In genomic region chr19:34589730-34590129, GRCh38 we compare ENCODE assay signal across 21 cellular contexts.
A peak's percentile ranks its signal among the peaks of the same experiment; 100 is the strongest.
DNase-seq lines count a peak whose midpoint lies in the region; ATAC-seq, FAIRE-seq and TF ChIP-seq lines count a peak whose summit lies in the region.
"Had no signal": no experiment of that assay in that cellular context is flagged by ENCODE, and none has a peak within 500 bp of the region (broad histone marks: within the 10 kb centered on the region; RNA-seq: fewer than 3 reads in every experiment).

No MANE protein-coding gene starts in this region.

- TF ChIP-seq CTCF in A549 (IDR thresholded peaks at IDR 0.05): no peak
- TF ChIP-seq CTCF in LNCaP clone FGC (IDR thresholded peaks at IDR 0.05; ENCODE audit: control insufficient read depth, extremely low read depth, insufficient read depth): no peak
- TF ChIP-seq CTCF in bronchial epithelial cell (IDR thresholded peaks at IDR 0.05; ENCODE audit: insufficient read depth, low read length, severe bottlenecking): no peak
- TF ChIP-seq CTCF in uterus (IDR thresholded peaks at IDR 0.05): no peak

- TF ChIP-seq RAD21 in A549 (conservative IDR thresholded peaks at IDR 0.05 in 1 of 2, IDR thresholded peaks at IDR 0.05 in 1 of 2): no peak

- TF ChIP-seq EP300 in A549 (IDR thresholded peaks at IDR 0.05): no peak

- no peak overlapping the region for H3K4me2 ChIP-seq in A549
- H3K4me2 ChIP-seq: PC-9 had no signal

- no peak for DNase-seq in A549 (ENCODE audit: low read depth in 1 of 2, low spot score in 1 of 2)
- DNase-seq in LNCaP clone FGC (ENCODE audit: low read depth): peak; percentile 63
- DNase-seq in NCI-H69 (lab: John Stamatoyannopoulos, UW): peak; percentile 5
- no peak for DNase-seq in bronchial epithelial cell (ENCODE audit: low read depth)
- no peak for DNase-seq in Right ventricle myocardium superior
- DNase-seq in uterus: no peak
- no peak for DNase-seq in KBM-7
- DNase-seq: 8988T, DND-41, GOT3, Kasumi-1, MG63, NCI-H1436, NCI-H187 treated with DMSO at 0.1 percent for 48 hours, NCI-H524 treated with DMSO at 0.1 percent for 48 hours, PC-9, RPMI8226 had no signal

- WGBS in A549 (ENCODE audit: missing lambda C conversion rate): 2% methylated on average over 2 of the region's 2 CpGs

- H3K9me3 ChIP-seq in A549 (peaks cover 42% of the 10 kb centered on the region), uterus (peaks cover 0 to 4% of the 10 kb centered on the region in 2 donors)
- H3K9me3 ChIP-seq: MG63 had no signal

- in situ Hi-C loops in KBM-7 (cut with MboI; ENCODE audit: low pct_unique_long_range_greater_than_20kb, low sequenced_read_pairs): no loop called here

- no peaks in the 10 kb centered on the region for H3K27me3 ChIP-seq in bronchial epithelial cell (ENCODE audit: control insufficient read depth, insufficient read depth, low read length)
- no peaks in the 10 kb centered on the region for H3K27me3 ChIP-seq in uterus
- H3K27me3 ChIP-seq: MG63 had no signal

- H3K27ac ChIP-seq in A549: no peak overlapping the region
- H3K27ac ChIP-seq in uterus: no peak overlapping the region
- H3K27ac ChIP-seq: PC-9 had no signal

- TF ChIP-seq POLR2A in A549 (IDR thresholded peaks at IDR 0.05; ENCODE audit: low read length): no peak
- TF ChIP-seq POLR2A in uterus (IDR thresholded peaks at IDR 0.05): no peak

- FAIRE-seq in A549 (lab: Jason Lieb, UNC): peak; percentile 76
- FAIRE-seq in bronchial epithelial cell (lab: Jason Lieb, UNC): peak; percentile 64
- FAIRE-seq: GM12878 had no signal

- POLR2A ChIA-PET in A549 (lab: Yijun Ruan, JAX): no interaction called here

- H3K4me3 ChIP-seq in A549 (no peak overlapping the region), LNCaP clone FGC (ENCODE audit: low read depth, low read length) (no peak overlapping the region), bronchial epithelial cell (ENCODE audit: low read depth, low read length) (no peak overlapping the region), uterus (no peak overlapping the region)
- H3K4me3 ChIP-seq: GM12878, MG63, PC-9 had no signal

- CTCF ChIA-PET in A549 (lab: Yijun Ruan, JAX): interaction anchor here (0.5 to 1.3 kb wide), 2 partner anchors 105 to 558 kb away, joined by 3 read pairs; no protein-coding TSS in a partner anchor

- ATAC-seq in A549: no peak
- no peak for ATAC-seq in Right ventricle myocardium superior (ENCODE audit: poor library complexity)
- no peak for ATAC-seq in GM18517 (IDR thresholded peaks at IDR 0.05; ENCODE audit: unreplicated experiment)
- ATAC-seq: GM12878, HCT116, SK-N-SH treated with all-trans-retinoic acid at 6 μM for 48 hours had no signal

- H3K36me3 ChIP-seq in bronchial epithelial cell (ENCODE audit: control insufficient read depth, insufficient read depth, low read length) (no peaks in the 10 kb centered on the region), uterus (no peaks in the 10 kb centered on the region)
- H3K36me3 ChIP-seq: MG63 had no signal

- intact Hi-C loops in Right ventricle myocardium superior (cut with DNase I): no loop called here
- intact Hi-C loops in uterus (cut with DNase I; ENCODE audit: low total_unique reads): no loop called here

- H3K4me1 ChIP-seq in A549: no peaks in the 10 kb centered on the region
- no peaks in the 10 kb centered on the region for H3K4me1 ChIP-seq in uterus

TF ChIP-seq in A549, 52 proteins besides CTCF, POLR2A, EP300 and RAD21:
- TF ChIP-seq KDM5A (IDR thresholded peaks at IDR 0.05) (no peak), CBX8 (IDR thresholded peaks at IDR 0.05) (no peak), RFX5 (IDR thresholded peaks at IDR 0.05) (no peak), KDM1A (IDR thresholded peaks at IDR 0.05; ENCODE audit: low read depth) (no peak), HDAC2 (IDR thresholded peaks at IDR 0.05) (no peak), MAX (IDR thresholded peaks at IDR 0.05) (no peak)

Comparison
In these comparisons a context has a peak if more than half of its experiments do, and no peak if none do; other contexts are left out.
1. DNase-seq: peak in LNCaP clone FGC (single experiment) and NCI-H69 (single experiment); none in A549 (0 of 2), bronchial epithelial cell (single experiment), Right ventricle myocardium superior (single experiment), uterus (0 of 2) and KBM-7 (single experiment).